ENCODE assay signal across 20 cellular contexts in the genomic region with DNA sequence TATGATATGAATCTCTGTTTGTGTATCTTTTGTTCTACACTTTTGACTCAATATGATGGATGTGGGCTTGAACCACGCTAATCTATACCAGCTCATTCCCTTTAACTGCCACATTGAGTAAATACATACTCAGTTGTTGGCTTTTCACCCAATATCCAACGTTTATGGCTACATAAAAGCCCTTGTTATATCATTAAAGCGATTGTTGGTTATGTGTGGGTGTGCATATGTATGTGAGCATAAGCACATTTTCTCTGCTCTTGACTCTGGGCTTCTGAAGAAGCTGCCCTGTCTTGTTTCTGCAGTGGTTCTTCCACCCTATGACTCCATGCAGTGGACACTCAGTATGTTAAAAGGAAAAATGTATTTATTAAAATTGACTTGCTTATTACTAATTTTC.
"Had no signal": no experiment of that assay in that cellular context is flagged by ENCODE, and none has a peak within 500 bp of the region (broad histone marks: within the 10 kb centered on the region; RNA-seq: fewer than 3 reads in every experiment).

No MANE protein-coding gene starts in this region.

- H3K4me1 Mint-ChIP-seq: T-cell had no signal

- H3K4me3 Mint-ChIP-seq: T-cell had no signal

- ATAC-seq: HepG2, T-cell had no signal

- H3K36me3 Mint-ChIP-seq: T-cell had no signal

- H3K9me3 Mint-ChIP-seq: T-cell had no signal

- DNase-seq: IMR-90; Kasumi-1; MM.1S; NCI-H1105 treated with DMSO at 0.1 percent for 48 hours; NCI-H1417 treated with DMSO at 0.1 percent for 48 hours; NCI-H146; NCI-H1694 treated with DMSO at 0.1 percent for 48 hours; NCI-H1930; NCI-H2107; NCI-H2227 treated with DMSO at 0.1 percent for 48 hours; NCI-H524; NCI-H748 treated with DMSO at 0.1 percent for 48 hours; NK-92 treated with Interleukin-12 subunit alpha and Interleukin-12 subunit beta, amount 100 ng/mL, for 24 hours; PC-9; Peyer's patch; SHP77 treated with DMSO at 0.1 percent for 48 hours; SJCRH30; SW 1271; T-cell had no signal

- H3K27ac Mint-ChIP-seq: T-cell had no signal
